In the genomic region with DNA sequence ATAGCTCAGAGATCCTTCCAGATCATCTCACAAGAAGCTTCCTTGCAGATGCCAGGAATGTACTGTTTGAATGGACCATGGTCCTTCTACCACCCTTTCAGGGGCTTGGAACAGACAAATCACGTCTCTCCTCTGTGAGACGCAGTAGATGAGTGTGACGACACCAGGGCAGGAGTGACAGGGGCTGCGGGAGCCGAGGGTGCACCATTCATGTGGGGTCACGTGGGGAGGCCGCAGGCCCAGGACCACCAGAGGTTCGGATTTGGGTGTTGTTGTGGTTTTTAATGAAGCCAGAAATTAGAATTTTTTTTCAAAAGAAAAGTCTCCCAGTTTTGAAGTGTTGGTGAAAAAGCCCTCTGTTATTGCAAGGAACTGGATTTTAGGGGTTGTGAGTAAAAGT, we compare ENCODE assay signal across 23 cellular contexts.
A peak's percentile ranks its signal among the peaks of the same experiment; 100 is the strongest.
DNase-seq lines count a peak whose midpoint lies in the region; ATAC-seq and TF ChIP-seq lines count a peak whose summit lies in the region.
"Had no signal": no experiment of that assay in that cellular context is flagged by ENCODE, and none has a peak within 500 bp of the region (broad histone marks: within the 10 kb centered on the region; RNA-seq: fewer than 3 reads in every experiment).

No MANE protein-coding gene starts in this region.

- peaks cover 4% of the 10 kb centered on the region for H3K9me3 Mint-ChIP-seq in activated CD4-positive, alpha-beta T cell treated with anti-CD3 and anti-CD28 coated beads, Interleukin-2, amount 10 ng/mL, durations not matched to agents 7 days and 5 days
- no peaks in the 10 kb centered on the region for H3K9me3 Mint-ChIP-seq in dendritic cell treated with granulocyte-macrophage colony-stimulating factor and Interleukin-4, amounts not matched to agents 40 ng/mL and 50 ng/mL, for 4 days
- H3K9me3 Mint-ChIP-seq in stimulated activated memory B cell treated with anti-CD40 and anti-IgM and Interleukin-4, amounts not matched to agents 10 μg/mL and 1 μg/mL and 100 μg/mL, for 72 hours: no peaks in the 10 kb centered on the region

- ATAC-seq in T-helper 17 cell: no peak
- no peak for ATAC-seq in stimulated activated memory B cell treated with anti-CD40 and anti-IgM and Interleukin-4, amounts not matched to agents 10 μg/mL and 1 μg/mL and 100 μg/mL, for 72 hours
- ATAC-seq: left colon, mucosa of descending colon, upper lobe of right lung had no signal

- no peak overlapping the region for H3K4me3 Mint-ChIP-seq in activated CD4-positive, alpha-beta T cell treated with anti-CD3 and anti-CD28 coated beads, Interleukin-2, amount 10 ng/mL, durations not matched to agents 7 days and 5 days
- H3K4me3 Mint-ChIP-seq in T-helper 17 cell: peak overlapping the region; percentile 28
- H3K4me3 Mint-ChIP-seq in dendritic cell treated with granulocyte-macrophage colony-stimulating factor and Interleukin-4, amounts not matched to agents 40 ng/mL and 50 ng/mL, for 4 days: no peak overlapping the region
- H3K4me3 Mint-ChIP-seq in stimulated activated memory B cell treated with anti-CD40 and anti-IgM and Interleukin-4, amounts not matched to agents 10 μg/mL and 1 μg/mL and 100 μg/mL, for 72 hours: peak overlapping the region; percentile 43

- H3K4me1 Mint-ChIP-seq in activated CD4-positive, alpha-beta T cell treated with anti-CD3 and anti-CD28 coated beads, Interleukin-2, amount 10 ng/mL, durations not matched to agents 7 days and 5 days: peaks cover 69% of the 10 kb centered on the region
- peaks cover 63% of the 10 kb centered on the region for H3K4me1 Mint-ChIP-seq in T-helper 17 cell
- H3K4me1 Mint-ChIP-seq in dendritic cell treated with granulocyte-macrophage colony-stimulating factor and Interleukin-4, amounts not matched to agents 40 ng/mL and 50 ng/mL, for 4 days (ENCODE audit: low read depth): peaks cover 59% of the 10 kb centered on the region
- H3K4me1 Mint-ChIP-seq in stimulated activated memory B cell treated with anti-CD40 and anti-IgM and Interleukin-4, amounts not matched to agents 10 μg/mL and 1 μg/mL and 100 μg/mL, for 72 hours: peaks cover 64% of the 10 kb centered on the region

- H3K27me3 Mint-ChIP-seq in activated CD4-positive, alpha-beta T cell treated with anti-CD3 and anti-CD28 coated beads, Interleukin-2, amount 10 ng/mL, durations not matched to agents 7 days and 5 days: no peaks in the 10 kb centered on the region
- no peaks in the 10 kb centered on the region for H3K27me3 Mint-ChIP-seq in T-helper 17 cell
- H3K27me3 Mint-ChIP-seq in dendritic cell treated with granulocyte-macrophage colony-stimulating factor and Interleukin-4, amounts not matched to agents 40 ng/mL and 50 ng/mL, for 4 days: no peaks in the 10 kb centered on the region
- H3K27me3 Mint-ChIP-seq in stimulated activated memory B cell treated with anti-CD40 and anti-IgM and Interleukin-4, amounts not matched to agents 10 μg/mL and 1 μg/mL and 100 μg/mL, for 72 hours: no peaks in the 10 kb centered on the region

- DNase-seq in activated CD4-positive, alpha-beta T cell treated with anti-CD3 and anti-CD28 coated beads, Interleukin-2, amount 10 ng/mL, durations not matched to agents 7 days and 5 days: no peak
- DNase-seq in activated CD4-positive, alpha-beta T cell treated with anti-CD3 and anti-CD28 coated beads, Interleukin-2, amount 50 U/mL, for 4 hours: no peak
- DNase-seq in T-helper 17 cell (no peak), head of caudate nucleus (no peak), DMS153 treated with DMSO at 0.1 percent for 48 hours (lab: John Stamatoyannopoulos, UW; ENCODE audit: unreplicated experiment) (no peak), HEK293T (ENCODE audit: extremely low spot score) (no peak)
- DNase-seq: amniotic stem cell; cerebellar nuclear complex; foreskin fibroblast; KBM-7; left colon; mucosa of descending colon; NCI-H1092; NCI-H526 treated with DMSO at 0.1 percent for 48 hours; ovary; PC-9; SK-N-SH; stimulated activated CD4-positive, alpha-beta T cell treated with anti-CD3 and anti-CD28 coated beads, Interleukin-2, amount 100 ng/mL, for 48 hours; stimulated activated CD8-positive, alpha-beta memory T cell treated with anti-CD3 and anti-CD28 coated beads, Interleukin-4, amount 100 ng/mL, for 48 hours; upper lobe of right lung had no signal

- CTCF ChIA-PET in activated CD4-positive, alpha-beta T cell treated with anti-CD3 and anti-CD28 coated beads, Interleukin-2, amount 10 ng/mL, durations not matched to agents 7 days and 5 days (lab: Charles Lee): interaction anchor here (1.5 kb wide), 1 partner anchor 10 kb away, joined by 6 read pairs; no protein-coding TSS in a partner anchor
- CTCF ChIA-PET in HEK293T (lab: Yijun Ruan, JAX): no interaction called here

- POLR2A ChIA-PET in activated CD4-positive, alpha-beta T cell treated with anti-CD3 and anti-CD28 coated beads, Interleukin-2, amount 10 ng/mL, durations not matched to agents 7 days and 5 days (lab: Charles Lee): no interaction called here
- POLR2A ChIA-PET in HEK293T (lab: Yijun Ruan, JAX): no interaction called here

- intact Hi-C loops in dendritic cell treated with granulocyte-macrophage colony-stimulating factor and Interleukin-4, amounts not matched to agents 40 ng/mL and 50 ng/mL, for 4 days (cut with micrococcal nuclease): no loop called here
- intact Hi-C loops in head of caudate nucleus (cut with DNase I): loop anchor here (5.0 kb wide), 1 partner anchor 91 kb away; no protein-coding TSS in a partner anchor

- no peaks in the 10 kb centered on the region for H3K9me3 ChIP-seq in T-helper 17 cell (ENCODE audit: control insufficient read depth, low read length, poor library complexity, severe bottlenecking)
- H3K9me3 ChIP-seq: A549, mucosa of descending colon, ovary, SK-N-SH, upper lobe of right lung had no signal

- peaks cover 49% of the 10 kb centered on the region for H3K36me3 Mint-ChIP-seq in activated CD4-positive, alpha-beta T cell treated with anti-CD3 and anti-CD28 coated beads, Interleukin-2, amount 10 ng/mL, durations not matched to agents 7 days and 5 days (ENCODE audit: low read depth)
- no peaks in the 10 kb centered on the region for H3K36me3 Mint-ChIP-seq in T-helper 17 cell (ENCODE audit: low read depth)
- H3K36me3 Mint-ChIP-seq in dendritic cell treated with granulocyte-macrophage colony-stimulating factor and Interleukin-4, amounts not matched to agents 40 ng/mL and 50 ng/mL, for 4 days (ENCODE audit: low read depth): peaks cover 74% of the 10 kb centered on the region
- peaks cover 34% of the 10 kb centered on the region for H3K36me3 Mint-ChIP-seq in stimulated activated memory B cell treated with anti-CD40 and anti-IgM and Interleukin-4, amounts not matched to agents 10 μg/mL and 1 μg/mL and 100 μg/mL, for 72 hours

- H3K27ac Mint-ChIP-seq in activated CD4-positive, alpha-beta T cell treated with anti-CD3 and anti-CD28 coated beads, Interleukin-2, amount 10 ng/mL, durations not matched to agents 7 days and 5 days: peak overlapping the region; percentile 74
- H3K27ac Mint-ChIP-seq in T-helper 17 cell: peak overlapping the region; percentile 97
- peak overlapping the region; percentile 14 for H3K27ac Mint-ChIP-seq in dendritic cell treated with granulocyte-macrophage colony-stimulating factor and Interleukin-4, amounts not matched to agents 40 ng/mL and 50 ng/mL, for 4 days
- H3K27ac Mint-ChIP-seq in stimulated activated memory B cell treated with anti-CD40 and anti-IgM and Interleukin-4, amounts not matched to agents 10 μg/mL and 1 μg/mL and 100 μg/mL, for 72 hours: peak overlapping the region; percentile 82

TF ChIP-seq in HEK293T, 16 proteins besides CTCF, POLR2A, EP300 and RAD21:
- TF ChIP-seq CTBP1 (IDR thresholded peaks at IDR 0.05; ENCODE audit: borderline replicate concordance): no peak
- TF ChIP-seq L3MBTL2 (conservative IDR thresholded peaks at IDR 0.05): no peak
- no peak for TF ChIP-seq ZNF384 (IDR thresholded peaks at IDR 0.05)
- no peak for TF ChIP-seq LEF1 (IDR thresholded peaks at IDR 0.05; ENCODE audit: borderline replicate concordance)
- no peak for TF ChIP-seq HDGF (IDR thresholded peaks at IDR 0.05; ENCODE audit: borderline replicate concordance)
- no peak for TF ChIP-seq TARDBP (IDR thresholded peaks at IDR 0.05)
- no peak for TF ChIP-seq ELF4 (IDR thresholded peaks at IDR 0.05)

Comparison
In these comparisons a context has a peak if more than half of its experiments do, and no peak if none do; other contexts are left out.
1. H3K27ac Mint-ChIP-seq: peak in every context shown above with its lines; median percentile 97 in T-helper 17 cell; 82 in stimulated activated memory B cell treated with anti-CD40 and anti-IgM and Interleukin-4, amounts not matched to agents 10 μg/mL and 1 μg/mL and 100 μg/mL, for 72 hours; 74 in activated CD4-positive, alpha-beta T cell treated with anti-CD3 and anti-CD28 coated beads, Interleukin-2, amount 10 ng/mL, durations not matched to agents 7 days and 5 days; 14 in dendritic cell treated with granulocyte-macrophage colony-stimulating factor and Interleukin-4, amounts not matched to agents 40 ng/mL and 50 ng/mL, for 4 days.
2. H3K4me3 Mint-ChIP-seq: peak in T-helper 17 cell (single experiment) and stimulated activated memory B cell treated with anti-CD40 and anti-IgM and Interleukin-4, amounts not matched to agents 10 μg/mL and 1 μg/mL and 100 μg/mL, for 72 hours (single experiment); none in activated CD4-positive, alpha-beta T cell treated with anti-CD3 and anti-CD28 coated beads, Interleukin-2, amount 10 ng/mL, durations not matched to agents 7 days and 5 days (single experiment) and dendritic cell treated with granulocyte-macrophage colony-stimulating factor and Interleukin-4, amounts not matched to agents 40 ng/mL and 50 ng/mL, for 4 days (single experiment).